1 cellular context compared by ENCODE assay signal in genomic region chr7:150976529-150977381, GRCh38.
TF ChIP-seq lines count a peak whose summit lies in the region.

No MANE protein-coding gene starts in this region.

TF ChIP-seq in K562, 482 proteins besides CTCF, POLR2A, EP300 and RAD21 (continued from another document):
- no peak for TF ChIP-seq PTRF (tag; IDR thresholded peaks at IDR 0.05)
- TF ChIP-seq ZNF79 (CRISPR knock-in tag; IDR thresholded peaks at IDR 0.05; ENCODE audit: low read depth): no peak
- peak; percentile 79; the same call in 1 of the 2 replicates for TF ChIP-seq ZNF740 (CRISPR knock-in tag; IDR thresholded peaks at IDR 0.05)
- TF ChIP-seq ZNF740 (tag; IDR thresholded peaks at IDR 0.05): peak in 1 of 2 experiments; percentile 82; a peak in 2 of 4 replicates
- no peak for TF ChIP-seq NFE2L1 (tag; IDR thresholded peaks at IDR 0.05; ENCODE audit: borderline replicate concordance, low read depth)
- no peak for TF ChIP-seq DLX4 (CRISPR knock-in tag; IDR thresholded peaks at IDR 0.05)
- peak; percentile 45; the same call in 1 of the 2 replicates for TF ChIP-seq USF1 (CRISPR knock-in tag; IDR thresholded peaks at IDR 0.05)
- no peak for TF ChIP-seq PURB (CRISPR knock-in tag; IDR thresholded peaks at IDR 0.05; ENCODE audit: low read depth)
- TF ChIP-seq GABPB2 (CRISPR knock-in tag; conservative IDR thresholded peaks at IDR 0.05): no peak
- TF ChIP-seq BRD4 (IDR thresholded peaks at IDR 0.05): no peak
- TF ChIP-seq PHB (CRISPR knock-in tag; IDR thresholded peaks at IDR 0.05): peak; percentile 21; the same call in 1 of the 2 replicates
- TF ChIP-seq MEF2A (IDR thresholded peaks at IDR 0.05; ENCODE audit: control insufficient read depth, low read depth, low read length): no peak
- TF ChIP-seq ZBTB26 (CRISPR knock-in tag; IDR thresholded peaks at IDR 0.05): no peak
- peak; percentile 6; the same call in 1 of the 2 replicates for TF ChIP-seq NFIC (IDR thresholded peaks at IDR 0.05)
- no peak for TF ChIP-seq JUN (IDR thresholded peaks at IDR 0.05; ENCODE audit: borderline replicate concordance, low read depth, low read length)
- peak; percentile 52; the same call in 1 of the 2 replicates for TF ChIP-seq JUN (CRISPR knock-in tag; IDR thresholded peaks at IDR 0.05; ENCODE audit: borderline replicate concordance)
- 0 out of 2 replicates have a peak, but pooled peaks have one; percentile 24 for TF ChIP-seq ZNF511 (CRISPR knock-in tag; IDR thresholded peaks at IDR 0.05)
- no peak for TF ChIP-seq ZNF655 (CRISPR knock-in tag; IDR thresholded peaks at IDR 0.05)
- no peak for TF ChIP-seq PYGO2 (tag; IDR thresholded peaks at IDR 0.05)
- no peak for TF ChIP-seq ARHGAP35 (IDR thresholded peaks at IDR 0.05; ENCODE audit: partially characterized antibody)
- TF ChIP-seq DDX20 (tag; IDR thresholded peaks at IDR 0.05; ENCODE audit: low read depth): no peak
- no peak for TF ChIP-seq CBX1 (IDR thresholded peaks at IDR 0.05; ENCODE audit: low read depth)
- no peak for TF ChIP-seq FOXM1 (IDR thresholded peaks at IDR 0.05; ENCODE audit: low read depth)
- no peak for TF ChIP-seq FOXM1 (CRISPR knock-in tag; IDR thresholded peaks at IDR 0.05; ENCODE audit: low read depth)
- no peak for TF ChIP-seq NFXL1 (CRISPR knock-in tag; IDR thresholded peaks at IDR 0.05)
- no peak for TF ChIP-seq SMC3 (conservative IDR thresholded peaks at IDR 0.05; ENCODE audit: insufficient read depth, low read depth, low read length)
- TF ChIP-seq NFE2 (IDR thresholded peaks at IDR 0.05; ENCODE audit: low read depth): no peak
- no peak for TF ChIP-seq POLR2H (tag; IDR thresholded peaks at IDR 0.05; ENCODE audit: low read depth)
- TF ChIP-seq PKNOX1 (IDR thresholded peaks at IDR 0.05): peak; percentile 71
- TF ChIP-seq NUFIP1 (IDR thresholded peaks at IDR 0.05; ENCODE audit: partially characterized antibody): no peak
- TF ChIP-seq NR2C2 (CRISPR knock-in tag; IDR thresholded peaks at IDR 0.05): no peak
- no peak for TF ChIP-seq NR2C2 (tag; IDR thresholded peaks at IDR 0.05)
- no peak for TF ChIP-seq MXD1 (CRISPR knock-in tag; IDR thresholded peaks at IDR 0.05; ENCODE audit: borderline replicate concordance, poor library complexity, severe bottlenecking)
- TF ChIP-seq ZFP91 (CRISPR knock-in tag; IDR thresholded peaks at IDR 0.05): no peak
- TF ChIP-seq ZNF3 (CRISPR knock-in tag; IDR thresholded peaks at IDR 0.05): no peak
- no peak for TF ChIP-seq ZNF41 (CRISPR knock-in tag; conservative IDR thresholded peaks at IDR 0.05)
- no peak for TF ChIP-seq RBM14 (IDR thresholded peaks at IDR 0.05; ENCODE audit: borderline replicate concordance, insufficient read depth, low read depth, low read length)
- 0 out of 2 replicates have a peak, but pooled peaks have one; percentile 20 for TF ChIP-seq ZNF12 (CRISPR knock-in tag; IDR thresholded peaks at IDR 0.05)
